9 cellular contexts compared by ENCODE assay signal in genomic region chr1:21652101-21652936, GRCh38. TPM values are rescaled to one million over a fixed set of nuclear protein-coding genes. Genes with fewer than 3 reads are reported as not detected.
DNase-seq lines count a peak whose midpoint lies in the region; TF ChIP-seq lines count a peak whose summit lies in the region.
"Had no signal": no experiment of that assay in that cellular context is flagged by ENCODE, and none has a peak within 500 bp of the region (broad histone marks: within the 10 kb centered on the region; RNA-seq: fewer than 3 reads in every experiment).

No MANE protein-coding gene starts in this region.

- in situ Hi-C loops in KBM-7 (cut with MboI; ENCODE audit: low pct_unique_long_range_greater_than_20kb, low sequenced_read_pairs) (no loop called here), GM23248 (cut with MboI) (loop anchor here (10.0 kb wide), 1 partner anchor 278 kb away; no protein-coding TSS in a partner anchor)

- intact Hi-C loops in dorsolateral prefrontal cortex (cut with DNase I) (no loop called here), colonic mucosa (cut with DNase I) (loop anchor here (10.0 kb wide), 1 partner anchor 418 kb away; no protein-coding TSS in a partner anchor)

- H3K36me3 ChIP-seq in BJ (ENCODE audit: control insufficient read depth, insufficient read depth, low read length) (no peaks in the 10 kb centered on the region), HUES6 (ENCODE audit: control insufficient read depth, insufficient read depth, low read length) (no peaks in the 10 kb centered on the region), colonic mucosa (no peaks in the 10 kb centered on the region), GM23248 (ENCODE audit: low read depth) (no peaks in the 10 kb centered on the region)

- CTCF ChIA-PET in BJ (lab: Yijun Ruan, JAX), result interaction anchor here (0.6 to 0.8 kb wide), 2 partner anchors 253 to 284 kb away, joined by 4 read pairs; no protein-coding TSS in a partner anchor

- peaks cover 13% of the 10 kb centered on the region for H3K4me1 ChIP-seq in HUES6 (ENCODE audit: control insufficient read depth, insufficient read depth, low read length)
- peaks cover 7% of the 10 kb centered on the region for H3K4me1 ChIP-seq in colonic mucosa
- H3K4me1 ChIP-seq in GM23248 (ENCODE audit: insufficient read depth), result no peaks in the 10 kb centered on the region

- POLR2A ChIA-PET in BJ (lab: Charles Lee), result interaction anchor here (0.7 kb wide), 1 partner anchor 401 kb away, joined by 8 read pairs; no protein-coding TSS in a partner anchor

- H3K4me3 Mint-ChIP-seq in neural crest cell, result peak overlapping the region; percentile 65

- 0 out of 2 replicates have a peak overlapping the region, but pooled peaks have one; percentile 5 for H3K4me3 ChIP-seq in BJ (ENCODE audit: low read depth, low read length)
- peak overlapping the region; percentile 49 for H3K4me3 ChIP-seq in HUES6 (ENCODE audit: low read depth, low read length)
- peak overlapping the region in 57 of 59 donors; percentile 10 to 76 (median 54) for H3K4me3 ChIP-seq in dorsolateral prefrontal cortex
- H3K4me3 ChIP-seq in colonic mucosa, result no peak overlapping the region
- no peak overlapping the region for H3K4me3 ChIP-seq in GM23248

- H3K27ac Mint-ChIP-seq in neural crest cell (ENCODE audit: unreplicated experiment), result no peak overlapping the region

- WGBS in GM23248 (ENCODE audit: low coverage in 1 of 2, low lambda C conversion rate in 2 of 2, missing lambda C conversion rate in 2 of 2), 2 experiments, result 18 to 26% methylated on average over 29 to 37 of the region's 39 CpGs

- H3K4me2 ChIP-seq in GM23248 (ENCODE audit: unreplicated experiment), result no peak overlapping the region

- no peak overlapping the region for H2AFZ ChIP-seq in GM23248

- H3K9me3 Mint-ChIP-seq in neural crest cell, result no peaks in the 10 kb centered on the region

- H3K79me2 ChIP-seq in GM23248 (ENCODE audit: insufficient read depth), result no peaks in the 10 kb centered on the region

- no peaks in the 10 kb centered on the region for H4K20me1 ChIP-seq in GM23248 (ENCODE audit: insufficient read depth)

- H3K27ac ChIP-seq in HUES6 (ENCODE audit: low read depth, low read length) (no peak overlapping the region), dorsolateral prefrontal cortex (peak overlapping the region; percentile 17 to 97 (median 89)), colonic mucosa (no peak overlapping the region), GM23248 (no peak overlapping the region)

- no peaks in the 10 kb centered on the region for H3K9me3 ChIP-seq in HUES6 (ENCODE audit: control insufficient read depth, insufficient read depth, low read depth, low read length)
- no peaks in the 10 kb centered on the region for H3K9me3 ChIP-seq in colonic mucosa
- no peaks in the 10 kb centered on the region for H3K9me3 ChIP-seq in GM23248 (ENCODE audit: low read depth)

- peaks cover 22% of the 10 kb centered on the region for H3K27me3 ChIP-seq in BJ (ENCODE audit: control insufficient read depth, insufficient read depth, low read length)
- peaks cover 19% of the 10 kb centered on the region for H3K27me3 ChIP-seq in HUES6 (ENCODE audit: control insufficient read depth, insufficient read depth, low read length)
- no peaks in the 10 kb centered on the region for H3K27me3 ChIP-seq in dorsolateral prefrontal cortex
- peaks cover 3% of the 10 kb centered on the region for H3K27me3 ChIP-seq in colonic mucosa
- peaks cover 12% of the 10 kb centered on the region for H3K27me3 ChIP-seq in GM23248 (replicated peaks; ENCODE audit: insufficient read depth)

- no peaks in the 10 kb centered on the region for H3K36me3 Mint-ChIP-seq in neural crest cell (ENCODE audit: low read depth)

- no peaks in the 10 kb centered on the region for H3F3A ChIP-seq in GM23248 (ENCODE audit: insufficient read depth)

- peaks cover 35% of the 10 kb centered on the region for H3K4me1 Mint-ChIP-seq in neural crest cell

- DNase-seq in BJ (ENCODE audit: low read depth), result no peak
- no peak for DNase-seq in dorsolateral prefrontal cortex
- no peak for DNase-seq in neural crest cell (ENCODE audit: low read depth, low spot score)
- no peak for DNase-seq in colonic mucosa
- DNase-seq in KBM-7, result no peak
- DNase-seq in GM23248, result no peak
- no peak for DNase-seq in islet precursor cell
- DNase-seq: GDM1 had no signal

- H3K9ac ChIP-seq in HUES6 (ENCODE audit: low read length) (no peak overlapping the region), colonic mucosa (ENCODE audit: low read depth in 2 of 2, low read length in 2 of 2) (peak overlapping the region in 1 of 2 donors; percentile 21), GM23248 (no peak overlapping the region)

- no peaks in the 10 kb centered on the region for H3K9me2 ChIP-seq in GM23248 (ENCODE audit: insufficient read depth)

- H3K27me3 Mint-ChIP-seq in neural crest cell (ENCODE audit: low read depth), result peaks cover 29% of the 10 kb centered on the region

- TF ChIP-seq CTCF in BJ (IDR thresholded peaks at IDR 0.05; ENCODE audit: insufficient read depth, low read depth, low read length), result no peak
- TF ChIP-seq CTCF in dorsolateral prefrontal cortex (IDR thresholded peaks at IDR 0.05 in 54 of 56, conservative IDR thresholded peaks at IDR 0.05 in 2 of 56; ENCODE audit: low read depth in 1 of 56, partially characterized antibody in 56 of 56), result no peak
- TF ChIP-seq CTCF in neural crest cell (conservative IDR thresholded peaks at IDR 0.05), result no peak
- no peak for TF ChIP-seq CTCF in colonic mucosa (IDR thresholded peaks at IDR 0.05)

RNA-seq across cellular contexts. Expression of gene RAP1GAP, which starts 16.8 kb away (rescaled TPM):
- polyA plus RNA-seq in BJ (2011; rRNA removed) (0.16 and 0.31 TPM in 2 replicates), GM23248 (2016; fragmentation: Nextera tagmentation; extraction: Ambion mirVana) (0.41 and 0.67 TPM in 2 replicates)
- polyA minus RNA-seq in BJ (2011; rRNA and poly(A)+ RNA removed), result 0.19 TPM in 1 of 2 replicates, not detected in the other
- total RNA-seq in dorsolateral prefrontal cortex (100 to 1,000 TPM; 108 to 286 (median 187) TPM), neural crest cell (5.3 and 7.4 TPM in 2 replicates), colonic mucosa (10 to 100 TPM; 29.6 to 36.3 TPM)
- 0.97 TPM in 1 of 2 replicates, not detected in the other for total RNA-seq in GM23248 (2014; rRNA removed; shearing (Covaris generic))

Comparison
In these comparisons a context has a peak if more than half of its experiments do, and no peak if none do; other contexts are left out.
1. H3K4me3 ChIP-seq: peak in BJ (single experiment), HUES6 (single experiment) and dorsolateral prefrontal cortex (57 of 59); none in colonic mucosa (single experiment) and GM23248 (single experiment).
2. H3K27ac ChIP-seq: peak in dorsolateral prefrontal cortex (59 of 59); none in HUES6 (single experiment), colonic mucosa (single experiment) and GM23248 (single experiment).